Comparison of ENCODE assay signal across 15 cellular contexts in genomic region chr2:41709702-41710599, GRCh38.
DNase-seq lines count a peak whose midpoint lies in the region; ATAC-seq, FAIRE-seq and TF ChIP-seq lines count a peak whose summit lies in the region.
"Had no signal": no experiment of that assay in that cellular context is flagged by ENCODE, and none has a peak within 500 bp of the region (broad histone marks: within the 10 kb centered on the region; RNA-seq: fewer than 3 reads in every experiment).

No MANE protein-coding gene starts in this region.

- H3K4me1 ChIP-seq in keratinocyte (ENCODE audit: control insufficient read depth, extremely low read depth, insufficient read depth, low read length) (peaks cover 16% of the 10 kb centered on the region), gastrocnemius medialis (no peaks in the 10 kb centered on the region)
- peaks cover under 1% of the 10 kb centered on the region for H3K4me1 ChIP-seq in CD4-positive, alpha-beta memory T cell (ENCODE audit: insufficient read depth, low read length)
- H3K4me1 ChIP-seq: HAP-1 had no signal

- H2AFZ ChIP-seq in keratinocyte (ENCODE audit: control insufficient read depth, low read length), result peak overlapping the region; percentile 54

- H3K9me3 Mint-ChIP-seq in CD4-positive, alpha-beta memory T cell, result no peaks in the 10 kb centered on the region
- H3K9me3 Mint-ChIP-seq: dendritic cell treated with granulocyte-macrophage colony-stimulating factor and Interleukin-4, amounts not matched to agents 40 ng/mL and 50 ng/mL, for 4 days had no signal

- no peaks in the 10 kb centered on the region for H3K79me2 ChIP-seq in keratinocyte (ENCODE audit: control insufficient read depth, insufficient read depth, low read length)

- H3K36me3 Mint-ChIP-seq in CD4-positive, alpha-beta memory T cell, result no peaks in the 10 kb centered on the region

- H3K4me1 Mint-ChIP-seq in CD4-positive, alpha-beta memory T cell, result peaks cover 0 to 1% (median 0%) of the 10 kb centered on the region in 4 donors

- no peak for TF ChIP-seq POLR2A in gastrocnemius medialis (IDR thresholded peaks at IDR 0.05)

- H3K4me3 Mint-ChIP-seq in CD4-positive, alpha-beta memory T cell, result no peak overlapping the region
- H3K4me3 Mint-ChIP-seq: dendritic cell treated with granulocyte-macrophage colony-stimulating factor and Interleukin-4, amounts not matched to agents 40 ng/mL and 50 ng/mL, for 4 days had no signal

- peak overlapping the region; percentile 19 for H3K9ac ChIP-seq in keratinocyte (ENCODE audit: control insufficient read depth, extremely low read depth, insufficient read depth, low read length)

- peak overlapping the region; percentile 85 for H3K4me2 ChIP-seq in keratinocyte (ENCODE audit: control insufficient read depth, extremely low read depth, insufficient read depth, low read depth, low read length)

- H3K27me3 Mint-ChIP-seq in CD4-positive, alpha-beta memory T cell, result peaks cover 4% of the 10 kb centered on the region in 2 donors
- H3K27me3 Mint-ChIP-seq: dendritic cell treated with granulocyte-macrophage colony-stimulating factor and Interleukin-4, amounts not matched to agents 40 ng/mL and 50 ng/mL, for 4 days had no signal

- CTCF ChIA-PET in CD4-positive, alpha-beta memory T cell (lab: Charles Lee; ENCODE audit: partially characterized antibody), result interaction anchor here (0.9 kb wide), 1 partner anchor 10 kb away, joined by 3 read pairs; no protein-coding TSS in a partner anchor

- H3K9me3 ChIP-seq in keratinocyte (ENCODE audit: control insufficient read depth, low read depth, low read length), result no peaks in the 10 kb centered on the region
- no peaks in the 10 kb centered on the region for H3K9me3 ChIP-seq in gastrocnemius medialis
- no peaks in the 10 kb centered on the region for H3K9me3 ChIP-seq in CD4-positive, alpha-beta memory T cell (ENCODE audit: control insufficient read depth in 1 of 2, low read length in 2 of 2)
- H3K9me3 ChIP-seq: HAP-1 had no signal

- H3K27ac ChIP-seq in keratinocyte (ENCODE audit: control insufficient read depth, insufficient read depth, low read length) (peak overlapping the region; percentile 62), gastrocnemius medialis (no peak overlapping the region)
- no peak overlapping the region for H3K27ac ChIP-seq in CD4-positive, alpha-beta memory T cell (ENCODE audit: low read depth, low read length)
- H3K27ac ChIP-seq: SK-N-MC, skin epidermis had no signal

- peak; percentile 60 for FAIRE-seq in keratinocyte (lab: Jason Lieb, UNC)

- no peaks in the 10 kb centered on the region for H3K36me3 ChIP-seq in keratinocyte (ENCODE audit: control insufficient read depth in 2 of 2, extremely low read depth in 1 of 2, insufficient read depth in 2 of 2, low read length in 2 of 2)
- no peaks in the 10 kb centered on the region for H3K36me3 ChIP-seq in gastrocnemius medialis
- H3K36me3 ChIP-seq in CD4-positive, alpha-beta memory T cell (ENCODE audit: insufficient read depth, low read length), result no peaks in the 10 kb centered on the region
- H3K36me3 ChIP-seq: HAP-1 had no signal

- H3K27ac Mint-ChIP-seq in CD4-positive, alpha-beta memory T cell, result no peak overlapping the region
- H3K27ac Mint-ChIP-seq: dendritic cell treated with granulocyte-macrophage colony-stimulating factor and Interleukin-4, amounts not matched to agents 40 ng/mL and 50 ng/mL, for 4 days had no signal

- H3K27me3 ChIP-seq in keratinocyte (ENCODE audit: control insufficient read depth, extremely low read depth, insufficient read depth, low read length), result no peaks in the 10 kb centered on the region
- no peaks in the 10 kb centered on the region for H3K27me3 ChIP-seq in gastrocnemius medialis
- no peaks in the 10 kb centered on the region for H3K27me3 ChIP-seq in CD4-positive, alpha-beta memory T cell (ENCODE audit: insufficient read depth, low read length)

- in situ Hi-C loops in gastrocnemius medialis (cut with MboI; ENCODE audit: low sequenced_read_pairs in 4 of 4), result no loop called here

- H3K4me3 ChIP-seq in keratinocyte (ENCODE audit: control insufficient read depth in 2 of 3, extremely low read depth in 1 of 3, insufficient read depth in 2 of 3, low read depth in 1 of 3, low read length in 3 of 3), result peak overlapping the region in 1 of 3 experiments; percentile 36
- no peak overlapping the region for H3K4me3 ChIP-seq in gastrocnemius medialis
- no peak overlapping the region for H3K4me3 ChIP-seq in CD4-positive, alpha-beta memory T cell (ENCODE audit: low read length in 2 of 2)
- H3K4me3 ChIP-seq: HAP-1, lung, SK-N-MC, skin epidermis had no signal

- no peaks in the 10 kb centered on the region for H3K9me1 ChIP-seq in keratinocyte (ENCODE audit: control insufficient read depth, extremely low read depth, insufficient read depth, low read length)

- DNase-seq in NCI-H510A (lab: John Stamatoyannopoulos, UW) (peak; percentile 28), keratinocyte (ENCODE audit: low read depth, low spot score) (peak; percentile 17), gastrocnemius medialis (no peak)
- no peak for DNase-seq in CD4-positive, alpha-beta memory T cell
- no peak for DNase-seq in activated CD4-positive, alpha-beta T cell treated with anti-CD3 and anti-CD28 coated beads, Interleukin-2, amount 50 U/mL, for 4 hours
- DNase-seq: KG1, NCI-H2029 had no signal

- intact Hi-C loops in gastrocnemius medialis (cut with DNase I; ENCODE audit: low total_unique reads), result no loop called here
- intact Hi-C loops in CD4-positive, alpha-beta memory T cell (cut with micrococcal nuclease), result no loop called here

- H4K20me1 ChIP-seq in keratinocyte (ENCODE audit: control insufficient read depth, extremely low read depth, insufficient read depth, low read length), result no peaks in the 10 kb centered on the region

- dilution Hi-C loops in keratinocyte (cut with MboI; ENCODE audit: extremely low pct_ligation_motif_present, low sequenced_read_pairs), result no loop called here

- no peak for TF ChIP-seq CTCF in keratinocyte (optimal IDR thresholded peaks at IDR 0.05 in 1 of 3, IDR thresholded peaks at IDR 0.05 in 1 of 3, conservative IDR thresholded peaks at IDR 0.05 in 1 of 3; ENCODE audit: extremely low read depth in 1 of 3, insufficient read depth in 2 of 3, low read length in 3 of 3)
- TF ChIP-seq CTCF in gastrocnemius medialis (IDR thresholded peaks at IDR 0.05 in 4 of 5, conservative IDR thresholded peaks at IDR 0.05 in 1 of 5), result no peak

- ATAC-seq in GM19025 (IDR thresholded peaks at IDR 0.05; ENCODE audit: low read depth, unreplicated experiment) (peak; percentile 40), GM21619 (IDR thresholded peaks at IDR 0.05; ENCODE audit: unreplicated experiment) (peak; percentile 50), gastrocnemius medialis (no peak), HG03521 (IDR thresholded peaks at IDR 0.05; ENCODE audit: unreplicated experiment) (no peak)

- POLR2A ChIA-PET in CD4-positive, alpha-beta memory T cell (lab: Charles Lee; ENCODE audit: partially characterized antibody), result no interaction called here

Comparison
In these comparisons a context has a peak if more than half of its experiments do, and no peak if none do; other contexts are left out.
1. ATAC-seq: peak in GM19025 (single experiment) and GM21619 (single experiment); none in gastrocnemius medialis (0 of 2) and HG03521 (single experiment).
2. DNase-seq: peak in NCI-H510A (single experiment) and keratinocyte (single experiment); none in gastrocnemius medialis (0 of 2), CD4-positive, alpha-beta memory T cell (0 of 5) and activated CD4-positive, alpha-beta T cell treated with anti-CD3 and anti-CD28 coated beads, Interleukin-2, amount 50 U/mL, for 4 hours (0 of 2).